ENCODE assay signal across 22 cellular contexts in the genomic region with DNA sequence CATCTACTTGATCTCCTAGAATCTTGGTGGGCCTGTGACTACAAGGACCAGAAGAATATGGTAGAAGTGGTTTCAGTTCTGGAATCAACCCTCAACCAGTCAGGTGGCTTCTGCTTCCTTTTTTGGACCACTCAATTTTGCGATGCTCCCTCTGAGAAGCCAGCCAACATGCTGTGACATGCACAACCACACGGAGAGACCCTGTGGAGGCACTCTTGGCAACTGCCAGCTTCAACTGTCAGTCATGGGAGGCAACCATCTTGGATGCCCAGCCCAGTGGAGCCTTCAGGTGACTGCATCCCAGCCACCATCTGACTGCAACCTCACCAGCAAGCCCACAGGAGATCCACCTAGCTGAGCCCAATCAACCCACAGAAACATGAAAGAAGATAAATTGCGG.
DNase-seq lines count a peak whose midpoint lies in the region; ATAC-seq and TF ChIP-seq lines count a peak whose summit lies in the region.
"Had no signal": no experiment of that assay in that cellular context is flagged by ENCODE, and none has a peak within 500 bp of the region (broad histone marks: within the 10 kb centered on the region; RNA-seq: fewer than 3 reads in every experiment).

No MANE protein-coding gene starts in this region.

- H3K4me3 ChIP-seq in left ventricle myocardium inferior (no peak overlapping the region), right atrium auricular region (no peak overlapping the region), breast epithelium (no peak overlapping the region), spleen (no peak overlapping the region)
- H3K4me3 ChIP-seq: A549, smooth muscle cell had no signal

- H3K27ac Mint-ChIP-seq in nephron progenitor cell = peak overlapping the region; percentile 44
- H3K27ac Mint-ChIP-seq: activated naive CD8-positive, alpha-beta T cell treated with anti-CD3 and anti-CD28 coated beads, Interleukin-2, amount 50 U/mL, for 24 hours; progenitor cell of endocrine pancreas; stimulated activated naive CD8-positive, alpha-beta T cell treated with anti-CD3 and anti-CD28 coated beads, Interleukin-15, Interleukin-2, amounts not matched to agents 100 ng/mL and 50 ng/mL, for 24 hours; T-helper 1 cell treated with Interleukin-12 subunit alpha and Interleukin-12 subunit beta and Interleukin-4 antibody, amounts not matched to agents 30 μg/mL and 1 μg/mL, for 36 hours; type B pancreatic cell had no signal

- ATAC-seq in GM21447 (IDR thresholded peaks at IDR 0.05; ENCODE audit: unreplicated experiment) = no peak
- ATAC-seq: A549; activated naive CD8-positive, alpha-beta T cell treated with anti-CD3 and anti-CD28 coated beads, Interleukin-2, amount 50 U/mL, for 24 hours had no signal

- TF ChIP-seq POLR2A in breast epithelium (IDR thresholded peaks at IDR 0.05) (no peak), spleen (IDR thresholded peaks at IDR 0.05) (no peak)

- H3K36me3 ChIP-seq in left ventricle myocardium inferior = no peaks in the 10 kb centered on the region
- no peaks in the 10 kb centered on the region for H3K36me3 ChIP-seq in right atrium auricular region
- H3K36me3 ChIP-seq in breast epithelium = no peaks in the 10 kb centered on the region
- no peaks in the 10 kb centered on the region for H3K36me3 ChIP-seq in spleen

- H3K27me3 Mint-ChIP-seq in nephron progenitor cell (ENCODE audit: low read depth, poor library complexity) = no peaks in the 10 kb centered on the region
- H3K27me3 Mint-ChIP-seq: activated naive CD8-positive, alpha-beta T cell treated with anti-CD3 and anti-CD28 coated beads, Interleukin-2, amount 50 U/mL, for 24 hours; stimulated activated naive CD8-positive, alpha-beta T cell treated with anti-CD3 and anti-CD28 coated beads, Interleukin-15, Interleukin-2, amounts not matched to agents 100 ng/mL and 50 ng/mL, for 24 hours; type B pancreatic cell had no signal

- 65 to 85% (median 66%) methylated on average over 3 of the region's 3 CpGs for WGBS in spleen, 5 donors

- intact Hi-C loops in left ventricle myocardium inferior (cut with micrococcal nuclease) (no loop called here), breast epithelium (cut with DNase I; ENCODE audit: low total_unique reads) (no loop called here), spleen (cut with DNase I; ENCODE audit: low total_unique reads) (no loop called here)

- H3K27ac ChIP-seq in left ventricle myocardium inferior (replicated peaks) (peak overlapping the region; percentile 21), right atrium auricular region (peak overlapping the region in 1 of 2 donors; percentile 17), breast epithelium (peak overlapping the region; percentile 46 to 79), spleen (no peak overlapping the region)
- H3K27ac ChIP-seq: A549, VCaP had no signal

- no peaks in the 10 kb centered on the region for H3K9me3 Mint-ChIP-seq in nephron progenitor cell
- H3K9me3 Mint-ChIP-seq: activated naive CD8-positive, alpha-beta T cell treated with anti-CD3 and anti-CD28 coated beads, Interleukin-2, amount 50 U/mL, for 24 hours; stimulated activated naive CD8-positive, alpha-beta T cell treated with anti-CD3 and anti-CD28 coated beads, Interleukin-15, Interleukin-2, amounts not matched to agents 100 ng/mL and 50 ng/mL, for 24 hours; T-helper 1 cell treated with Interleukin-12 subunit alpha and Interleukin-12 subunit beta and Interleukin-4 antibody, amounts not matched to agents 30 μg/mL and 1 μg/mL, for 36 hours; type B pancreatic cell had no signal

- H3K4me1 ChIP-seq in left ventricle myocardium inferior = no peaks in the 10 kb centered on the region
- no peaks in the 10 kb centered on the region for H3K4me1 ChIP-seq in right atrium auricular region
- H3K4me1 ChIP-seq in breast epithelium = no peaks in the 10 kb centered on the region
- no peaks in the 10 kb centered on the region for H3K4me1 ChIP-seq in spleen
- H3K4me1 ChIP-seq: A549, Caco-2 had no signal

- peaks cover 14% of the 10 kb centered on the region for H3K4me1 Mint-ChIP-seq in nephron progenitor cell
- H3K4me1 Mint-ChIP-seq: activated naive CD8-positive, alpha-beta T cell treated with anti-CD3 and anti-CD28 coated beads, Interleukin-2, amount 50 U/mL, for 24 hours had no signal

- TF ChIP-seq CTCF in left ventricle myocardium inferior (IDR thresholded peaks at IDR 0.05; ENCODE audit: borderline replicate concordance) (no peak), right atrium auricular region (IDR thresholded peaks at IDR 0.05) (no peak), breast epithelium (IDR thresholded peaks at IDR 0.05) (no peak), nephron progenitor cell (IDR thresholded peaks at IDR 0.05) (no peak), spleen (IDR thresholded peaks at IDR 0.05 in 8 of 11, conservative IDR thresholded peaks at IDR 0.05 in 3 of 11) (no peak)

- no peak for DNase-seq in left ventricle myocardium inferior
- no peak for DNase-seq in right atrium auricular region (ENCODE audit: low spot score)
- no peak for DNase-seq in breast epithelium (ENCODE audit: low spot score in 2 of 2)
- no peak for DNase-seq in nephron progenitor cell
- no peak for DNase-seq in spleen
- DNase-seq in cerebellar nuclear complex (lab: John Stamatoyannopoulos, UW) = no peak
- no peak for DNase-seq in NCI-H2227 treated with DMSO at 0.1 percent for 48 hours (lab: John Stamatoyannopoulos, UW)
- DNase-seq: activated effector memory CD4-positive, alpha-beta T cell treated with Interleukin-2 at 50 U/mL for 16 hours; activated naive CD8-positive, alpha-beta T cell treated with anti-CD3 and anti-CD28 coated beads, Interleukin-2, amount 50 U/mL, for 24 hours; Caco-2; NCI-H1417 treated with DMSO at 0.1 percent for 48 hours; NCI-H526; SIG-M5; stimulated activated CD4-positive, alpha-beta T cell treated with anti-CD3 and anti-CD28 coated beads, Interleukin-4, amount 100 ng/mL, for 1 hour had no signal

- no peak overlapping the region for H3K4me3 Mint-ChIP-seq in nephron progenitor cell
- H3K4me3 Mint-ChIP-seq: activated naive CD8-positive, alpha-beta T cell treated with anti-CD3 and anti-CD28 coated beads, Interleukin-2, amount 50 U/mL, for 24 hours; stimulated activated naive CD8-positive, alpha-beta T cell treated with anti-CD3 and anti-CD28 coated beads, Interleukin-15, Interleukin-2, amounts not matched to agents 100 ng/mL and 50 ng/mL, for 24 hours; T-helper 1 cell treated with Interleukin-12 subunit alpha and Interleukin-12 subunit beta and Interleukin-4 antibody, amounts not matched to agents 30 μg/mL and 1 μg/mL, for 36 hours; type B pancreatic cell had no signal

- no peaks in the 10 kb centered on the region for H3K36me3 Mint-ChIP-seq in nephron progenitor cell (ENCODE audit: low read depth)
- H3K36me3 Mint-ChIP-seq: type B pancreatic cell had no signal

- H3K27me3 ChIP-seq in left ventricle myocardium inferior (ENCODE audit: low read depth) (no peaks in the 10 kb centered on the region), right atrium auricular region (no peaks in the 10 kb centered on the region), breast epithelium (no peaks in the 10 kb centered on the region), spleen (replicated peaks in 1 of 7) (no peaks in the 10 kb centered on the region)

- H3K9me3 ChIP-seq in left ventricle myocardium inferior (replicated peaks) = no peaks in the 10 kb centered on the region
- H3K9me3 ChIP-seq in right atrium auricular region = no peaks in the 10 kb centered on the region
- no peaks in the 10 kb centered on the region for H3K9me3 ChIP-seq in breast epithelium
- H3K9me3 ChIP-seq in spleen = no peaks in the 10 kb centered on the region
- H3K9me3 ChIP-seq: A549, Caco-2 had no signal

Comparison
In these comparisons a context has a peak if more than half of its experiments do, and no peak if none do; other contexts are left out.
1. H3K27ac ChIP-seq: peak in left ventricle myocardium inferior (single experiment) and breast epithelium (2 of 2); none in spleen (0 of 8).